27 cellular contexts compared by ENCODE assay signal in genomic region chrX:71579136-71579989, GRCh38. TPM values are rescaled to one million over a fixed set of nuclear protein-coding genes. Genes with fewer than 3 reads are reported as not detected.
DNase-seq lines count a peak whose midpoint lies in the region; ATAC-seq, FAIRE-seq and TF ChIP-seq lines count a peak whose summit lies in the region.
"Had no signal": no experiment of that assay in that cellular context is flagged by ENCODE, and none has a peak within 500 bp of the region (broad histone marks: within the 10 kb centered on the region; RNA-seq: fewer than 3 reads in every experiment).

No MANE protein-coding gene starts in this region.

- no TSS peak for BruUV-seq in K562 (replicated peaks; lab: Mats Ljungman, UMichigan)

- intact Hi-C loops in activated CD4-positive, alpha-beta T cell treated with anti-CD3 and anti-CD28 coated beads for 36 hours (cut with DNase I, micrococcal nuclease) = no loop called here
- intact Hi-C loops in K562 (cut with micrococcal nuclease) = no loop called here

- H3K9me3 ChIP-seq in K562 (replicated peaks; ENCODE audit: control insufficient read depth, insufficient read depth, low read depth, low read length) = no peaks in the 10 kb centered on the region
- H3K9me3 ChIP-seq: heart left ventricle, psoas muscle, thoracic aorta had no signal

- no peaks in the 10 kb centered on the region for H3K27me3 Mint-ChIP-seq in activated CD4-positive, alpha-beta T cell treated with anti-CD3 and anti-CD28 coated beads for 36 hours
- H3K27me3 Mint-ChIP-seq in natural killer cell treated with Interleukin-12 subunit alpha and Interleukin-12 subunit beta and Interleukin-15 and Interleukin-18, amount 100 ng/mL, for 72 hours = no peaks in the 10 kb centered on the region
- no peaks in the 10 kb centered on the region for H3K27me3 Mint-ChIP-seq in activated T-helper 17 cell treated with anti-CD3 and anti-CD28 coated beads, Interleukin-2, amount 50 U/mL, for 72 hours
- H3K27me3 Mint-ChIP-seq: memory B cell had no signal

- H3K36me3 ChIP-seq in H7 (replicated peaks; ENCODE audit: control insufficient read depth, insufficient read depth, low read length) (no peaks in the 10 kb centered on the region; the same call in 1 of the 2 replicates), K562 (ENCODE audit: control insufficient read depth, insufficient read depth, low read length) (peaks cover 31% of the 10 kb centered on the region)

- peak; percentile 5 for DNase-seq in activated CD4-positive, alpha-beta T cell treated with anti-CD3 and anti-CD28 coated beads for 36 hours
- no peak for DNase-seq in activated CD4-positive, alpha-beta T cell treated with anti-CD3 and anti-CD28 coated beads for 4 hours
- DNase-seq in H7 (peak; percentile 65), K562 (ENCODE audit: extremely low read depth in 1 of 4, low spot score in 3 of 4) (peak; percentile 7 to 21 (median 18)), activated gamma-delta T cell (lab: John Stamatoyannopoulos, UW) (no peak), foreskin keratinocyte (no peak)
- DNase-seq in natural killer cell treated with Interleukin-12 subunit alpha and Interleukin-12 subunit beta and Interleukin-15 and Interleukin-18, amount 100 ng/mL, for 72 hours (ENCODE audit: low spot score) = no peak
- DNase-seq: activated CD4-positive, alpha-beta T cell treated with anti-CD3 and anti-CD28 coated beads, Interleukin-2, amount 50 U/mL, for 1 hour; central memory CD4-positive, alpha-beta T cell; DMS 273 treated with DMSO at 0.1 percent for 48 hours; effector memory CD4-positive, alpha-beta T cell; heart left ventricle; NCI-H1436 treated with DMSO at 0.1 percent for 48 hours; NCI-H2171 treated with DMSO at 0.1 percent for 48 hours; NCI-H82; PC-9; stimulated activated CD4-positive, alpha-beta T cell treated with anti-CD3 and anti-CD28 coated beads, Interleukin-4, amount 100 ng/mL, for 4 hours had no signal

- H3K9me3 Mint-ChIP-seq in activated CD4-positive, alpha-beta T cell treated with anti-CD3 and anti-CD28 coated beads for 36 hours (ENCODE audit: low read depth) = no peaks in the 10 kb centered on the region
- H3K9me3 Mint-ChIP-seq in natural killer cell treated with Interleukin-12 subunit alpha and Interleukin-12 subunit beta and Interleukin-15 and Interleukin-18, amount 100 ng/mL, for 72 hours = no peaks in the 10 kb centered on the region
- no peaks in the 10 kb centered on the region for H3K9me3 Mint-ChIP-seq in activated T-helper 17 cell treated with anti-CD3 and anti-CD28 coated beads, Interleukin-2, amount 50 U/mL, for 72 hours
- H3K9me3 Mint-ChIP-seq: memory B cell had no signal

- H3K4me2 ChIP-seq in K562 (ENCODE audit: insufficient read depth, low read length) = no peak overlapping the region
- H3K4me2 ChIP-seq: BLaER1 treated with 17β-estradiol and CSF1 and Interleukin-3, amounts not matched to agents 10 nM and 100 nM; PC-9 had no signal

- peak; percentile 26 for ATAC-seq in activated CD4-positive, alpha-beta T cell treated with anti-CD3 and anti-CD28 coated beads for 36 hours
- ATAC-seq in K562 = peak; percentile 23; the same call in 2 of the 3 replicates
- peak in 1 of 2 donors; percentile 55 for ATAC-seq in natural killer cell treated with Interleukin-12 subunit alpha and Interleukin-12 subunit beta and Interleukin-15 and Interleukin-18, amount 100 ng/mL, for 72 hours
- no peak for ATAC-seq in activated T-helper 17 cell treated with anti-CD3 and anti-CD28 coated beads, Interleukin-2, amount 50 U/mL, for 72 hours (replicated peaks)
- no peak for ATAC-seq in foreskin keratinocyte

- POLR2A ChIA-PET in activated CD4-positive, alpha-beta T cell treated with anti-CD3 and anti-CD28 coated beads for 36 hours (lab: Charles Lee) = no interaction called here
- POLR2A ChIA-PET in K562 (lab: Yijun Ruan, JAX) = no interaction called here

- no peaks in the 10 kb centered on the region for H3K79me2 ChIP-seq in K562 (ENCODE audit: control insufficient read depth, insufficient read depth, low read length)

- H3K9ac ChIP-seq in K562 (ENCODE audit: insufficient read depth in 1 of 2, low read depth in 2 of 2, low read length in 2 of 2) = no peak overlapping the region
- H3K9ac ChIP-seq: BLaER1 treated with 17β-estradiol and CSF1 and Interleukin-3, amounts not matched to agents 10 nM and 100 nM had no signal

- no peak for TF ChIP-seq RAD21 in K562 (CRISPR knock-in tag; conservative IDR thresholded peaks at IDR 0.05 in 1 of 2, IDR thresholded peaks at IDR 0.05 in 1 of 2)

- TF ChIP-seq EP300 in K562 (IDR thresholded peaks at IDR 0.05; ENCODE audit: low read length) = no peak

- H3K27me3 ChIP-seq in H7 (ENCODE audit: control insufficient read depth, insufficient read depth, low read length) = no peaks in the 10 kb centered on the region
- no peaks in the 10 kb centered on the region for H3K27me3 ChIP-seq in K562 (ENCODE audit: control insufficient read depth in 2 of 2, insufficient read depth in 2 of 2, low read length in 2 of 2)
- no peaks in the 10 kb centered on the region for H3K27me3 ChIP-seq in foreskin keratinocyte

- H3K9me1 ChIP-seq in K562 (ENCODE audit: control insufficient read depth, insufficient read depth, low read length) = no peaks in the 10 kb centered on the region

- no peak overlapping the region for H2AFZ ChIP-seq in K562 (ENCODE audit: low read depth, low read length)
- H2AFZ ChIP-seq: PC-9 had no signal

- H3K4me3 ChIP-seq in H7 (ENCODE audit: insufficient read depth, low read depth, low read length) (no peak overlapping the region), K562 (no peak overlapping the region)
- H3K4me3 ChIP-seq: BLaER1 treated with 17β-estradiol and CSF1 and Interleukin-3, amounts not matched to agents 10 nM and 100 nM; heart left ventricle; PC-9; psoas muscle; skin epidermis; thoracic aorta had no signal

- FAIRE-seq in K562 (lab: Jason Lieb, UNC) = no peak
- FAIRE-seq: A204.1, keratinocyte had no signal

- H3K27ac Mint-ChIP-seq in activated CD4-positive, alpha-beta T cell treated with anti-CD3 and anti-CD28 coated beads for 36 hours = no peak overlapping the region
- peak overlapping the region; percentile 33 to 72 for H3K27ac Mint-ChIP-seq in natural killer cell treated with Interleukin-12 subunit alpha and Interleukin-12 subunit beta and Interleukin-15 and Interleukin-18, amount 100 ng/mL, for 72 hours
- H3K27ac Mint-ChIP-seq in activated T-helper 17 cell treated with anti-CD3 and anti-CD28 coated beads, Interleukin-2, amount 50 U/mL, for 72 hours = no peak overlapping the region
- H3K27ac Mint-ChIP-seq: memory B cell had no signal

- CTCF ChIA-PET in activated CD4-positive, alpha-beta T cell treated with anti-CD3 and anti-CD28 coated beads for 36 hours (lab: Charles Lee) = no interaction called here
- CTCF ChIA-PET in K562 (lab: Yijun Ruan, JAX; ENCODE audit: low intra/inter-chr PET ratio) = no interaction called here

- H3K27ac ChIP-seq in K562 (ENCODE audit: extremely low read depth, low read depth, low read length) = no peak overlapping the region
- H3K27ac ChIP-seq in foreskin keratinocyte = no peak overlapping the region
- H3K27ac ChIP-seq: BLaER1 treated with 17β-estradiol and CSF1 and Interleukin-3, amounts not matched to agents 10 nM and 100 nM; PC-9; psoas muscle; skin epidermis; thoracic aorta had no signal

- peaks cover 31% of the 10 kb centered on the region for H3K36me3 Mint-ChIP-seq in activated CD4-positive, alpha-beta T cell treated with anti-CD3 and anti-CD28 coated beads for 36 hours (ENCODE audit: low read depth)
- no peaks in the 10 kb centered on the region for H3K36me3 Mint-ChIP-seq in natural killer cell treated with Interleukin-12 subunit alpha and Interleukin-12 subunit beta and Interleukin-15 and Interleukin-18, amount 100 ng/mL, for 72 hours
- peaks cover 76% of the 10 kb centered on the region for H3K36me3 Mint-ChIP-seq in activated T-helper 17 cell treated with anti-CD3 and anti-CD28 coated beads, Interleukin-2, amount 50 U/mL, for 72 hours (ENCODE audit: low read depth)

- H3K4me1 Mint-ChIP-seq in activated CD4-positive, alpha-beta T cell treated with anti-CD3 and anti-CD28 coated beads for 36 hours = peaks cover 2% of the 10 kb centered on the region
- peaks cover 0 to 15% of the 10 kb centered on the region in 2 donors for H3K4me1 Mint-ChIP-seq in natural killer cell treated with Interleukin-12 subunit alpha and Interleukin-12 subunit beta and Interleukin-15 and Interleukin-18, amount 100 ng/mL, for 72 hours (ENCODE audit: low read depth in 2 of 2)
- no peaks in the 10 kb centered on the region for H3K4me1 Mint-ChIP-seq in activated T-helper 17 cell treated with anti-CD3 and anti-CD28 coated beads, Interleukin-2, amount 50 U/mL, for 72 hours
- H3K4me1 Mint-ChIP-seq: memory B cell had no signal

- WGBS in K562 (ENCODE audit: insufficient coverage, low coverage, missing lambda C conversion rate) = 88% methylated on average over 5 of the region's 26 CpGs

- peaks cover 0 to 17% of the 10 kb centered on the region in 2 experiments; a peak in 2 of 5 replicates for H3K4me1 ChIP-seq in K562 (replicated peaks in 1 of 2; ENCODE audit: control insufficient read depth in 2 of 2, insufficient read depth in 2 of 2, low read length in 2 of 2)
- no peaks in the 10 kb centered on the region for H3K4me1 ChIP-seq in foreskin keratinocyte
- H3K4me1 ChIP-seq: BLaER1 treated with 17β-estradiol and CSF1 and Interleukin-3, amounts not matched to agents 10 nM and 100 nM; heart left ventricle; psoas muscle had no signal

- no peak for TF ChIP-seq POLR2A in K562 (conservative IDR thresholded peaks at IDR 0.05)

- H4K20me1 ChIP-seq in K562 (replicated peaks; ENCODE audit: control insufficient read depth, insufficient read depth, low read length) = no peaks in the 10 kb centered on the region

- no peak overlapping the region for H3K4me3 Mint-ChIP-seq in activated CD4-positive, alpha-beta T cell treated with anti-CD3 and anti-CD28 coated beads for 36 hours
- H3K4me3 Mint-ChIP-seq in natural killer cell treated with Interleukin-12 subunit alpha and Interleukin-12 subunit beta and Interleukin-15 and Interleukin-18, amount 100 ng/mL, for 72 hours = no peak overlapping the region
- H3K4me3 Mint-ChIP-seq in activated T-helper 17 cell treated with anti-CD3 and anti-CD28 coated beads, Interleukin-2, amount 50 U/mL, for 72 hours = no peak overlapping the region
- H3K4me3 Mint-ChIP-seq: memory B cell had no signal

- in situ Hi-C loops in K562 (cut with MboI) = no loop called here

- TF ChIP-seq CTCF in K562 (IDR thresholded peaks at IDR 0.05 in 2 of 3, conservative IDR thresholded peaks at IDR 0.05 in 1 of 3; ENCODE audit: insufficient read depth in 2 of 3, low read depth in 1 of 3, low read length in 3 of 3) (no peak), foreskin keratinocyte (conservative IDR thresholded peaks at IDR 0.05) (no peak)

RNA-seq across cellular contexts. Expression of gene GCNA, which starts 1.1 kb away (rescaled TPM):
- total RNA-seq in activated CD4-positive, alpha-beta T cell treated with anti-CD3 and anti-CD28 coated beads for 36 hours = 1 to 10 TPM; 3.1 to 3.5 TPM
- total RNA-seq in H7 (2014; rRNA removed; shearing (Covaris generic)) = 0.55 and 1.1 TPM in 2 replicates
- total RNA-seq in K562 (2011; cell fraction: chromatin; rRNA removed; ENCODE audit: low replicate concordance) = 2.2 and 4.0 TPM in 2 replicates
- 0.67 and 1.8 TPM in 2 replicates for total RNA-seq in K562 (2011; cell fraction: nucleolus; rRNA removed)
- 1.1 and 1.8 TPM in 2 replicates for total RNA-seq in K562 (2011; cell fraction: nucleoplasm; rRNA removed)
- total RNA-seq in K562 (2014; rRNA removed) = 0.45 and 0.86 TPM in 2 replicates
- 0.77 and 0.87 TPM in 2 replicates for total RNA-seq in K562 (2014; rRNA removed; fragmentation: Illumina TruSeq; extraction: Trizol)
- 1.2 and 1.4 TPM in 2 replicates for total RNA-seq in K562 (2015; rRNA removed; fragmentation: Illumina TruSeq; extraction: Trizol)
- total RNA-seq in K562 (2021) = 0.47 and 0.58 TPM in 2 replicates
- polyA plus RNA-seq in K562 (2011; rRNA removed) = 0.85 and 1.3 TPM in 2 replicates
- 0.15 and 0.66 TPM in 2 replicates for polyA plus RNA-seq in K562 (2011; cell fraction: cytosol; rRNA removed)
- 2.3 and 6.8 TPM in 2 replicates for polyA plus RNA-seq in K562 (2011; cell fraction: nucleus; rRNA removed)
- 0.49 and 2.3 TPM in 2 replicates for polyA plus RNA-seq in K562 (2012)
- polyA plus RNA-seq in K562 (2014; fragmentation: Illumina TruSeq; extraction: Trizol) = 0.42 and 1.1 TPM in 2 replicates
- polyA plus RNA-seq in K562 (2014; fragmentation: Nextera tagmentation; extraction: Ambion mirVana) = under 1 TPM; 0.27 to 0.64 TPM
- polyA plus RNA-seq in K562 (2014; rRNA removed) = 1.3 and 1.5 TPM in 2 replicates
- polyA minus RNA-seq in K562 (2011; rRNA and poly(A)+ RNA removed) = 0.56 and 1.6 TPM in 2 replicates
- polyA minus RNA-seq in K562 (2011; cell fraction: cytosol; rRNA and poly(A)+ RNA removed) = not detected in 2 replicates
- 0.67 and 2.2 TPM in 2 replicates for polyA minus RNA-seq in K562 (2011; cell fraction: nucleus; rRNA and poly(A)+ RNA removed)
- 1 to 10 TPM; 5.5 to 6.1 TPM for total RNA-seq in natural killer cell treated with Interleukin-12 subunit alpha and Interleukin-12 subunit beta and Interleukin-15 and Interleukin-18, amount 100 ng/mL, for 72 hours
- total RNA-seq in activated T-helper 17 cell treated with anti-CD3 and anti-CD28 coated beads, Interleukin-2, amount 50 U/mL, for 72 hours = 10 to 100 TPM in 1 of 2 donors, 1 to 10 TPM in 1; 4.9 to 10.7 TPM
- 0.39 and 0.41 TPM in 2 replicates for total RNA-seq in foreskin keratinocyte
- 0.26 and 0.34 TPM in 2 replicates for polyA plus RNA-seq in foreskin keratinocyte

RNA-seq across cellular contexts. Expression of gene CXCR3, which starts 38.9 kb away (rescaled TPM):
- 10 to 100 TPM; 17.5 to 20.1 TPM for total RNA-seq in activated CD4-positive, alpha-beta T cell treated with anti-CD3 and anti-CD28 coated beads for 36 hours
- not detected in 2 replicates for total RNA-seq in H7 (2014; rRNA removed; shearing (Covaris generic))
- total RNA-seq in K562 (2011; cell fraction: chromatin; rRNA removed; ENCODE audit: low replicate concordance) = not detected in 2 replicates
- total RNA-seq in K562 (2011; cell fraction: nucleolus; rRNA removed) = not detected in 2 replicates
- total RNA-seq in K562 (2011; cell fraction: nucleoplasm; rRNA removed) = not detected in 2 replicates
- not detected in 2 replicates for total RNA-seq in K562 (2014; rRNA removed)
- not detected in 2 replicates for total RNA-seq in K562 (2014; rRNA removed; fragmentation: Illumina TruSeq; extraction: Trizol)
- not detected in 2 replicates for total RNA-seq in K562 (2015; rRNA removed; fragmentation: Illumina TruSeq; extraction: Trizol)
- total RNA-seq in K562 (2021) = not detected in 2 replicates
- not detected in 2 replicates for polyA plus RNA-seq in K562 (2011; rRNA removed)
- not detected in 2 replicates for polyA plus RNA-seq in K562 (2011; cell fraction: cytosol; rRNA removed)
- polyA plus RNA-seq in K562 (2011; cell fraction: nucleus; rRNA removed) = not detected in 2 replicates
- polyA plus RNA-seq in K562 (2012) = not detected in 2 replicates
- not detected in 2 replicates for polyA plus RNA-seq in K562 (2014; fragmentation: Illumina TruSeq; extraction: Trizol)
- polyA plus RNA-seq in K562 (2014; fragmentation: Nextera tagmentation; extraction: Ambion mirVana) = not detected
- polyA plus RNA-seq in K562 (2014; rRNA removed) = not detected in 2 replicates
- not detected in 2 replicates for polyA minus RNA-seq in K562 (2011; rRNA and poly(A)+ RNA removed)
- polyA minus RNA-seq in K562 (2011; cell fraction: cytosol; rRNA and poly(A)+ RNA removed) = not detected in 2 replicates
- not detected in 2 replicates for polyA minus RNA-seq in K562 (2011; cell fraction: nucleus; rRNA and poly(A)+ RNA removed)
- total RNA-seq in natural killer cell treated with Interleukin-12 subunit alpha and Interleukin-12 subunit beta and Interleukin-15 and Interleukin-18, amount 100 ng/mL, for 72 hours = 10 to 100 TPM in 1 of 2 donors, 1 to 10 TPM in 1; 2.7 to 14.8 TPM
- total RNA-seq in activated T-helper 17 cell treated with anti-CD3 and anti-CD28 coated beads, Interleukin-2, amount 50 U/mL, for 72 hours = 1 to 10 TPM; 4.5 to 9.9 TPM
- not detected in 2 replicates for total RNA-seq in foreskin keratinocyte
- polyA plus RNA-seq in foreskin keratinocyte = not detected in 2 replicates
- total RNA-seq: M059J, PC-9 had no signal
- polyA plus RNA-seq: keratinocyte, neural cell had no signal

RNA-seq across cellular contexts. Expression of gene OGT, which starts 46.5 kb away (rescaled TPM):
- total RNA-seq in activated CD4-positive, alpha-beta T cell treated with anti-CD3 and anti-CD28 coated beads for 36 hours = 100 to 1,000 TPM; 331 to 339 TPM
- 74.9 and 88.1 TPM in 2 replicates for total RNA-seq in H7 (2014; rRNA removed; shearing (Covaris generic))
- total RNA-seq in K562 (2011; cell fraction: chromatin; rRNA removed; ENCODE audit: low replicate concordance) = 1,185 and 1,554 TPM in 2 replicates
- 474 and 611 TPM in 2 replicates for total RNA-seq in K562 (2011; cell fraction: nucleolus; rRNA removed)
- 824 and 884 TPM in 2 replicates for total RNA-seq in K562 (2011; cell fraction: nucleoplasm; rRNA removed)
- total RNA-seq in K562 (2014; rRNA removed) (70.4 and 71.3 TPM in 2 replicates), K562 (2014; rRNA removed; fragmentation: Illumina TruSeq; extraction: Trizol) (117 and 133 TPM in 2 replicates), K562 (2015; rRNA removed; fragmentation: Illumina TruSeq; extraction: Trizol) (91.0 and 97.3 TPM in 2 replicates), K562 (2021) (141 and 153 TPM in 2 replicates), foreskin keratinocyte (42.1 and 46.8 TPM in 2 replicates)
- polyA plus RNA-seq in K562 (2011; rRNA removed) (347 and 456 TPM in 2 replicates), K562 (2014; fragmentation: Illumina TruSeq; extraction: Trizol) (109 and 121 TPM in 2 replicates), K562 (2014; fragmentation: Nextera tagmentation; extraction: Ambion mirVana) (10 to 100 TPM; 38.9 to 52.6 TPM), K562 (2014; rRNA removed) (170 and 211 TPM in 2 replicates), foreskin keratinocyte (9.8 and 10.3 TPM in 2 replicates)
- 120 and 206 TPM in 2 replicates for polyA plus RNA-seq in K562 (2011; cell fraction: cytosol; rRNA removed)
- polyA plus RNA-seq in K562 (2011; cell fraction: nucleus; rRNA removed) = 2,701 and 3,076 TPM in 2 replicates
- 69.5 and 342 TPM in 2 replicates for polyA plus RNA-seq in K562 (2012)
- polyA minus RNA-seq in K562 (2011; rRNA and poly(A)+ RNA removed) = 304 and 422 TPM in 2 replicates
- polyA minus RNA-seq in K562 (2011; cell fraction: cytosol; rRNA and poly(A)+ RNA removed) = 67.6 and 73.0 TPM in 2 replicates
- polyA minus RNA-seq in K562 (2011; cell fraction: nucleus; rRNA and poly(A)+ RNA removed) = 450 and 778 TPM in 2 replicates
- total RNA-seq in natural killer cell treated with Interleukin-12 subunit alpha and Interleukin-12 subunit beta and Interleukin-15 and Interleukin-18, amount 100 ng/mL, for 72 hours = 100 to 1,000 TPM; 309 to 356 TPM
- 100 to 1,000 TPM; 231 to 528 TPM for total RNA-seq in activated T-helper 17 cell treated with anti-CD3 and anti-CD28 coated beads, Interleukin-2, amount 50 U/mL, for 72 hours

Comparison
In these comparisons a context has a peak if more than half of its experiments do, and no peak if none do; other contexts are left out.
1. DNase-seq: peak in activated CD4-positive, alpha-beta T cell treated with anti-CD3 and anti-CD28 coated beads for 36 hours (single experiment), H7 (single experiment) and K562 (4 of 4); none in activated CD4-positive, alpha-beta T cell treated with anti-CD3 and anti-CD28 coated beads for 4 hours (0 of 2), natural killer cell treated with Interleukin-12 subunit alpha and Interleukin-12 subunit beta and Interleukin-15 and Interleukin-18, amount 100 ng/mL, for 72 hours (single experiment), activated gamma-delta T cell (single experiment) and foreskin keratinocyte (0 of 2).
2. ATAC-seq: peak in activated CD4-positive, alpha-beta T cell treated with anti-CD3 and anti-CD28 coated beads for 36 hours (single experiment) and K562 (single experiment); none in activated T-helper 17 cell treated with anti-CD3 and anti-CD28 coated beads, Interleukin-2, amount 50 U/mL, for 72 hours (single experiment) and foreskin keratinocyte (single experiment).
3. H3K27ac Mint-ChIP-seq: peak in natural killer cell treated with Interleukin-12 subunit alpha and Interleukin-12 subunit beta and Interleukin-15 and Interleukin-18, amount 100 ng/mL, for 72 hours (2 of 2); none in activated CD4-positive, alpha-beta T cell treated with anti-CD3 and anti-CD28 coated beads for 36 hours (single experiment) and activated T-helper 17 cell treated with anti-CD3 and anti-CD28 coated beads, Interleukin-2, amount 50 U/mL, for 72 hours (single experiment).